In the genomic region with DNA sequence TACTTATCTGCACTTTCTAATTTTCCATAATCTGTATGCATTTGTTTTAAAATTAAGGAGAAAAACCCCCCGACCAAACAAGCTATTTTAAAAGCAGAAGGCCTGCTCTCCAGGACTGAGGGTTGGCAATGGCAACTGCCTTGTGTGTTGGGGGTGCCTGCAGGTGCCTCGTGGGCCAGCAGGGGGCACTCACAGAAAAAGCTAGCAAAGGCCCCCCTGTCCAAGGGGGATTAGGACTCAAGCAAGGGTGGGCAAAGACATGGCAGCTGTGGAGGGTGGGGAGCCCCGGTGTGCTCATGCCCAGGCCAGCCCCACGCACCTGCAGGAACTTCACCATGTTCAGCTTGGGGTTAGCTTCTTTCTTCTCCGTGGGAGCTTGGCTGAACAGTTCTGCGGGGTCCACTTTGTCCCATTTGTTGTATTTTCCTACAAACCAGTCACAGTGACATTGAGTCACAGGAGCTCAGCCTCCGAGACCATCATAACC, we compare ENCODE assay signal across 9 cellular contexts. TPM values are rescaled to one million over a fixed set of nuclear protein-coding genes. Genes with fewer than 3 reads are reported as not detected.
DNase-seq lines count a peak whose midpoint lies in the region; ATAC-seq lines count a peak whose summit lies in the region.
"Had no signal": no experiment of that assay in that cellular context is flagged by ENCODE, and none has a peak within 500 bp of the region (broad histone marks: within the 10 kb centered on the region; RNA-seq: fewer than 3 reads in every experiment).

No MANE protein-coding gene starts in this region.

- peak; percentile 74 to 78 for ATAC-seq in naive thymus-derived CD8-positive, alpha-beta T cell
- ATAC-seq in GM18907 (IDR thresholded peaks at IDR 0.05; ENCODE audit: unreplicated experiment) (no peak), GM21423 (IDR thresholded peaks at IDR 0.05; ENCODE audit: unreplicated experiment) (no peak)

- no peaks in the 10 kb centered on the region for H3K9me3 ChIP-seq in CD4-positive, alpha-beta memory T cell (ENCODE audit: control insufficient read depth in 1 of 2, low read length in 2 of 2)

- intact Hi-C loops in CD4-positive, alpha-beta memory T cell (cut with micrococcal nuclease), result no loop called here
- intact Hi-C loops in activated CD4-positive, alpha-beta T cell treated with anti-CD3 and anti-CD28 coated beads, Interleukin-2, amount 10 ng/mL, durations not matched to agents 24 days and 14 days (cut with micrococcal nuclease), result no loop called here

- CTCF ChIA-PET in CD4-positive, alpha-beta memory T cell (lab: Charles Lee; ENCODE audit: partially characterized antibody), result interaction anchor here (0.7 to 3.4 kb wide), 20 partner anchors 10 to 266 kb away, joined by 3 to 27 read pairs (median 4); a partner anchor contains a TSS

- no peaks in the 10 kb centered on the region for H3K27me3 Mint-ChIP-seq in CD4-positive, alpha-beta memory T cell
- H3K27me3 Mint-ChIP-seq in activated CD4-positive, alpha-beta T cell treated with anti-CD3 and anti-CD28 coated beads, Interleukin-2, amount 10 ng/mL, durations not matched to agents 24 days and 14 days, result no peaks in the 10 kb centered on the region
- no peaks in the 10 kb centered on the region for H3K27me3 Mint-ChIP-seq in naive thymus-derived CD8-positive, alpha-beta T cell
- H3K27me3 Mint-ChIP-seq: IgD-negative memory B cell had no signal

- H3K4me1 ChIP-seq in CD4-positive, alpha-beta memory T cell (ENCODE audit: insufficient read depth, low read length), result no peaks in the 10 kb centered on the region

- H3K9me3 Mint-ChIP-seq in CD4-positive, alpha-beta memory T cell, result no peaks in the 10 kb centered on the region
- no peaks in the 10 kb centered on the region for H3K9me3 Mint-ChIP-seq in activated CD4-positive, alpha-beta T cell treated with anti-CD3 and anti-CD28 coated beads, Interleukin-2, amount 10 ng/mL, durations not matched to agents 24 days and 14 days
- no peaks in the 10 kb centered on the region for H3K9me3 Mint-ChIP-seq in naive thymus-derived CD8-positive, alpha-beta T cell
- H3K9me3 Mint-ChIP-seq: IgD-negative memory B cell had no signal

- peak overlapping the region in 1 of 7 donors; percentile 42 for H3K27ac Mint-ChIP-seq in CD4-positive, alpha-beta memory T cell
- no peak overlapping the region for H3K27ac Mint-ChIP-seq in activated CD4-positive, alpha-beta T cell treated with anti-CD3 and anti-CD28 coated beads, Interleukin-2, amount 10 ng/mL, durations not matched to agents 24 days and 14 days
- no peak overlapping the region for H3K27ac Mint-ChIP-seq in naive thymus-derived CD8-positive, alpha-beta T cell
- H3K27ac Mint-ChIP-seq: IgD-negative memory B cell had no signal

- H3K36me3 Mint-ChIP-seq in CD4-positive, alpha-beta memory T cell, result peaks cover 35 to 63% of the 10 kb centered on the region in 2 donors
- peaks cover 45% of the 10 kb centered on the region for H3K36me3 Mint-ChIP-seq in activated CD4-positive, alpha-beta T cell treated with anti-CD3 and anti-CD28 coated beads, Interleukin-2, amount 10 ng/mL, durations not matched to agents 24 days and 14 days (ENCODE audit: low read depth)
- peaks cover 0 to 70% (median 18%) of the 10 kb centered on the region in 3 donors for H3K36me3 Mint-ChIP-seq in naive thymus-derived CD8-positive, alpha-beta T cell

- no peaks in the 10 kb centered on the region for H3K27me3 ChIP-seq in CD4-positive, alpha-beta memory T cell (ENCODE audit: insufficient read depth, low read length)

- H3K4me3 ChIP-seq in CD4-positive, alpha-beta memory T cell (ENCODE audit: low read length in 2 of 2), result no peak overlapping the region

- no peak overlapping the region for H3K4me3 Mint-ChIP-seq in CD4-positive, alpha-beta memory T cell
- no peak overlapping the region for H3K4me3 Mint-ChIP-seq in activated CD4-positive, alpha-beta T cell treated with anti-CD3 and anti-CD28 coated beads, Interleukin-2, amount 10 ng/mL, durations not matched to agents 24 days and 14 days
- no peak overlapping the region for H3K4me3 Mint-ChIP-seq in naive thymus-derived CD8-positive, alpha-beta T cell
- H3K4me3 Mint-ChIP-seq: IgD-negative memory B cell had no signal

- peak in 4 of 5 donors; percentile 30 to 42 (median 37) for DNase-seq in CD4-positive, alpha-beta memory T cell
- DNase-seq in HuH-7.5 (ENCODE audit: low spot score) (peak; percentile 76), NCI-H2107 (lab: John Stamatoyannopoulos, UW) (no peak)
- DNase-seq in activated CD4-positive, alpha-beta T cell treated with anti-CD3 and anti-CD28 coated beads, Interleukin-2, amount 10 ng/mL, durations not matched to agents 24 days and 14 days, result peak; percentile 86
- DNase-seq in effector CD8-positive, alpha-beta T cell (lab: John Stamatoyannopoulos, UW), result peak; percentile 31
- peak; percentile 22 to 72 (median 42) for DNase-seq in naive thymus-derived CD8-positive, alpha-beta T cell

- H3K27ac ChIP-seq in CD4-positive, alpha-beta memory T cell (ENCODE audit: low read depth, low read length), result no peak overlapping the region

- H3K4me1 Mint-ChIP-seq in CD4-positive, alpha-beta memory T cell, result peaks cover 6 to 16% (median 11%) of the 10 kb centered on the region in 4 donors
- no peaks in the 10 kb centered on the region for H3K4me1 Mint-ChIP-seq in activated CD4-positive, alpha-beta T cell treated with anti-CD3 and anti-CD28 coated beads, Interleukin-2, amount 10 ng/mL, durations not matched to agents 24 days and 14 days
- peaks cover 9 to 18% (median 13%) of the 10 kb centered on the region in 4 donors for H3K4me1 Mint-ChIP-seq in naive thymus-derived CD8-positive, alpha-beta T cell

- POLR2A ChIA-PET in CD4-positive, alpha-beta memory T cell (lab: Charles Lee; ENCODE audit: partially characterized antibody), result interaction anchor here (5.4 kb wide), 1 partner anchor 10 kb away, joined by 29 read pairs; a partner anchor contains a TSS
- POLR2A ChIA-PET in naive thymus-derived CD8-positive, alpha-beta T cell (lab: Charles Lee), result no interaction called here

- H3K36me3 ChIP-seq in CD4-positive, alpha-beta memory T cell (ENCODE audit: insufficient read depth, low read length), result peaks cover 48% of the 10 kb centered on the region

RNA-seq across cellular contexts. Expression of a gene that starts 10.3 kb away (rescaled TPM):
- 10 to 100 TPM; 78.1 to 81.1 TPM for total RNA-seq in CD4-positive, alpha-beta memory T cell
- 10 to 100 TPM in 1 of 2 donors, 1 to 10 TPM in 1; 8.6 to 15.6 TPM for polyA plus RNA-seq in CD4-positive, alpha-beta memory T cell
- 48.0 and 48.6 TPM in 2 replicates for total RNA-seq in activated CD4-positive, alpha-beta T cell treated with anti-CD3 and anti-CD28 coated beads, Interleukin-2, amount 10 ng/mL, durations not matched to agents 24 days and 14 days
- total RNA-seq in naive thymus-derived CD8-positive, alpha-beta T cell, result 10 to 100 TPM; 69.6 to 70.5 TPM
- 10 to 100 TPM in 2 of 3 donors, 1 to 10 TPM in 1; 9.6 to 18.3 (median 11.2) TPM for polyA plus RNA-seq in naive thymus-derived CD8-positive, alpha-beta T cell

RNA-seq across cellular contexts. Expression of a gene that starts 19.7 kb away (rescaled TPM):
- 10 to 100 TPM; 23.3 to 25.4 TPM for total RNA-seq in CD4-positive, alpha-beta memory T cell
- polyA plus RNA-seq in CD4-positive, alpha-beta memory T cell, result 1 to 10 TPM; 5.3 to 7.2 TPM
- 31.0 and 40.1 TPM in 2 replicates for total RNA-seq in activated CD4-positive, alpha-beta T cell treated with anti-CD3 and anti-CD28 coated beads, Interleukin-2, amount 10 ng/mL, durations not matched to agents 24 days and 14 days
- total RNA-seq in naive thymus-derived CD8-positive, alpha-beta T cell, result 10 to 100 TPM; 23.6 to 25.1 TPM
- 1 to 10 TPM; 8.3 to 9.9 (median 9.6) TPM for polyA plus RNA-seq in naive thymus-derived CD8-positive, alpha-beta T cell

Comparison
In these comparisons a context has a peak if more than half of its experiments do, and no peak if none do; other contexts are left out.
1. ATAC-seq: peak in naive thymus-derived CD8-positive, alpha-beta T cell (2 of 2); none in GM18907 (single experiment) and GM21423 (single experiment).